ENCODE assay signal across 14 cellular contexts in the genomic region with DNA sequence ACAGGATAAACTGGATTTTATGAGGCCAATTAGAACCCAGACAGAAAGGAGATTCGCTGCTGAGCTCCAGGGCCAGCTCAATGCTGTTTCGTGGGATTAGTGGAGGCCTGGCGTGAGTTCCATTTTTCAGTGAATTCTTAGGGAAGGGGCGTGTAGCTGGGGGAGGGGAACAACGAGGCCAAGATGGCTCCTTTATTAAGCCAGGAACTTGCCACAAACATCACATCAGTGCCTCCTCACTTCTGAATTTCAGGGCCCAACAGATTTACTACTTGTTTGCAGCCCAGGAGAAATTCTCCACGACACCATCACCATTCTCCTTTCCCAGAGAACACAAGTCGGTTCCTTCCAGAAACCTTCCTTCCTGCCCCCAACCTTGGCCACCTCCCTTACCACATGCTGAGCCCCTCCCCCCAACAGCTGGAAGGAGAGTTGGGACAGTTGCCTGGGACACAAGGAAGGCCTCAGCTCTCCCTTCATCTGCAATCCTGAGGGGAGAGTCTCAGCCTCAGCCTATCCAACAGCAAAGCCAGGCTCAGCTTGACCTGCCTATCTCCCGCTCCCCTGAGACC. TPM values are rescaled to one million over a fixed set of nuclear protein-coding genes. Genes with fewer than 3 reads are reported as not detected.
DNase-seq lines count a peak whose midpoint lies in the region; ATAC-seq and TF ChIP-seq lines count a peak whose summit lies in the region.
"Had no signal": no experiment of that assay in that cellular context is flagged by ENCODE, and none has a peak within 500 bp of the region (broad histone marks: within the 10 kb centered on the region; RNA-seq: fewer than 3 reads in every experiment).

No MANE protein-coding gene starts in this region.

- intact Hi-C loops in left cardiac atrium (cut with DNase I) (no loop called here), dorsolateral prefrontal cortex (cut with DNase I) (no loop called here)

- H3K9ac ChIP-seq in neural progenitor cell = no peak overlapping the region
- H3K9ac ChIP-seq: BLaER1 had no signal

- H3K27me3 ChIP-seq in neural progenitor cell = no peaks in the 10 kb centered on the region
- peaks cover 0 to 5% (median 0%) of the 10 kb centered on the region in 45 donors for H3K27me3 ChIP-seq in dorsolateral prefrontal cortex

- H3K36me3 ChIP-seq in neural progenitor cell = no peaks in the 10 kb centered on the region
- H3K36me3 ChIP-seq: BLaER1 had no signal

- peaks cover 9% of the 10 kb centered on the region for H4K20me1 ChIP-seq in neural progenitor cell (ENCODE audit: low read depth)

- peak overlapping the region; percentile 70 for H3K4me2 ChIP-seq in neural progenitor cell
- H3K4me2 ChIP-seq: BLaER1 had no signal

- no peak for TF ChIP-seq CTCF in WTC11 (IDR thresholded peaks at IDR 0.05)
- TF ChIP-seq CTCF in neural progenitor cell (IDR thresholded peaks at IDR 0.05) = no peak
- no peak for TF ChIP-seq CTCF in dorsolateral prefrontal cortex (IDR thresholded peaks at IDR 0.05 in 54 of 56, conservative IDR thresholded peaks at IDR 0.05 in 2 of 56; ENCODE audit: low read depth in 1 of 56, partially characterized antibody in 56 of 56)
- TF ChIP-seq CTCF in omental fat pad (IDR thresholded peaks at IDR 0.05) = no peak

- CTCF ChIA-PET in WTC11 (lab: Charles Lee) = interaction anchor here (0.8 to 6.7 kb wide), 6 partner anchors 12 to 132 kb away, joined by 3 to 105 read pairs (median 3); no protein-coding TSS in a partner anchor

- H3K4me1 Mint-ChIP-seq in WTC11 (peaks cover 88% of the 10 kb centered on the region), neural progenitor cell (peaks cover 83% of the 10 kb centered on the region)

- POLR2A ChIA-PET in WTC11 (lab: Charles Lee) = interaction anchor here (0.6 to 2.1 kb wide), 7 partner anchors 12 to 112 kb away, joined by 3 to 6 read pairs (median 3); partner anchors contain the start of gene RNU5B-1

- DNase-seq in G401 (ENCODE audit: low spot score) (peak; percentile 17), WTC11 (ENCODE audit: low spot score) (peak; percentile 89), left cardiac atrium (no peak), neural progenitor cell (ENCODE audit: low spot score) (peak; percentile 86), dorsolateral prefrontal cortex (no peak), omental fat pad (ENCODE audit: low spot score) (no peak), NCI-H510A (lab: John Stamatoyannopoulos, UW) (no peak)
- DNase-seq: activated CD4-positive, alpha-beta T cell treated with anti-CD3 and anti-CD28 coated beads, Interleukin-2, amount 50 U/mL, for 4 hours; activated naive CD4-positive, alpha-beta T cell treated with anti-CD3 and anti-CD28 coated beads for 36 hours; NCI-H1436 treated with DMSO at 0.1 percent for 48 hours had no signal

- H2AFZ ChIP-seq in neural progenitor cell (replicated peaks) = no peak overlapping the region

- H3K4me1 ChIP-seq in neural progenitor cell = peaks cover 83% of the 10 kb centered on the region

- H3K4me3 Mint-ChIP-seq in WTC11 = peak overlapping the region; percentile 48
- H3K4me3 Mint-ChIP-seq in neural progenitor cell = peak overlapping the region; percentile 80
- H3K4me3 Mint-ChIP-seq: activated naive CD4-positive, alpha-beta T cell treated with anti-CD3 and anti-CD28 coated beads for 36 hours had no signal

- H3K36me3 Mint-ChIP-seq in WTC11 = no peaks in the 10 kb centered on the region; the same call in 1 of the 2 replicates
- peaks cover 4% of the 10 kb centered on the region for H3K36me3 Mint-ChIP-seq in neural progenitor cell

- no peaks in the 10 kb centered on the region for H3K9me3 ChIP-seq in neural progenitor cell (ENCODE audit: low read depth)
- H3K9me3 ChIP-seq: BLaER1 had no signal

- H3K9me3 Mint-ChIP-seq in WTC11 (no peaks in the 10 kb centered on the region), neural progenitor cell (no peaks in the 10 kb centered on the region)
- H3K9me3 Mint-ChIP-seq: activated naive CD4-positive, alpha-beta T cell treated with anti-CD3 and anti-CD28 coated beads for 36 hours had no signal

- peaks cover 82% of the 10 kb centered on the region for H3F3A ChIP-seq in neural progenitor cell (ENCODE audit: low read depth)

- H3K4me3 ChIP-seq in neural progenitor cell (peak overlapping the region; percentile 36), dorsolateral prefrontal cortex (no peak overlapping the region)
- H3K4me3 ChIP-seq: BLaER1, coronary artery had no signal

- peak overlapping the region; percentile 100 for H3K27ac Mint-ChIP-seq in WTC11
- peak overlapping the region; percentile 100 for H3K27ac Mint-ChIP-seq in neural progenitor cell
- H3K27ac Mint-ChIP-seq: activated naive CD4-positive, alpha-beta T cell treated with anti-CD3 and anti-CD28 coated beads for 36 hours had no signal

- ATAC-seq in WTC11 (peak; percentile 13), left cardiac atrium (peak; percentile 36 to 43), omental fat pad (ENCODE audit: low FRiP score) (no peak), HG03571 (IDR thresholded peaks at IDR 0.05; ENCODE audit: unreplicated experiment) (no peak)

- peaks cover 2% of the 10 kb centered on the region for H3K27me3 Mint-ChIP-seq in WTC11 (ENCODE audit: low read depth)
- H3K27me3 Mint-ChIP-seq in neural progenitor cell (ENCODE audit: insufficient read depth, low read depth) = no peaks in the 10 kb centered on the region

- H3K27ac ChIP-seq in neural progenitor cell (peak overlapping the region; percentile 97), dorsolateral prefrontal cortex (peak overlapping the region in 22 of 59 donors; percentile 1 to 59 (median 28))
- H3K27ac ChIP-seq: BLaER1 had no signal

- H3K79me2 ChIP-seq in neural progenitor cell (ENCODE audit: low read depth) = peaks cover 65% of the 10 kb centered on the region

- in situ Hi-C loops in G401 (cut with HindIII; ENCODE audit: low sequenced_read_pairs) = no loop called here

TF ChIP-seq in WTC11, 78 proteins besides CTCF, POLR2A, EP300 and RAD21 (continues in another document):
- TF ChIP-seq TEAD1 (CRISPR knock-in tag; IDR thresholded peaks at IDR 0.05) (peak; percentile 57; the same call in 1 of the 2 replicates), AR (CRISPR knock-in tag; IDR thresholded peaks at IDR 0.05) (no peak), ZNF423 (CRISPR knock-in tag; IDR thresholded peaks at IDR 0.05) (peak; percentile 66; the same call in 1 of the 2 replicates), USF2 (CRISPR knock-in tag; IDR thresholded peaks at IDR 0.05) (no peak), NFATC4 (CRISPR knock-in tag; IDR thresholded peaks at IDR 0.05) (no peak), TP53 (CRISPR knock-in tag; IDR thresholded peaks at IDR 0.05) (peak; percentile 77; the same call in 1 of the 2 replicates), FOXK1 (CRISPR knock-in tag; IDR thresholded peaks at IDR 0.05) (peak; percentile 64; the same call in 1 of the 2 replicates), ZNF232 (CRISPR knock-in tag; IDR thresholded peaks at IDR 0.05) (peak; percentile 51; the same call in 1 of the 2 replicates)

RNA-seq across cellular contexts. Expression of gene IGDCC4, which starts 5.8 kb away (rescaled TPM):
- total RNA-seq in G401 (2014; rRNA removed; shearing (Covaris generic)) = 2.5 and 3.0 TPM in 2 replicates
- total RNA-seq in WTC11 (2021) (14.5 to 15.6 TPM (median 15.3 TPM) in 3 replicates), left cardiac atrium (1 to 10 TPM; 1.6 to 6.9 TPM), neural progenitor cell (ENCODE audit: low replicate concordance) (13.0 and 17.7 TPM in 2 replicates), dorsolateral prefrontal cortex (10 to 100 TPM in 54 of 120 experiments, 1 to 10 TPM in 66; 4.9 to 22.3 (median 9.6) TPM), omental fat pad (10 to 100 TPM in 1 of 4 donors, 1 to 10 TPM in 1, under 1 TPM in 2; 0.25 to 11.3 (median 1.1) TPM)

RNA-seq across cellular contexts. Expression of gene IGDCC3, which starts 39.1 kb away (rescaled TPM):
- 7.9 and 20.1 TPM in 2 replicates for total RNA-seq in G401 (2014; rRNA removed; shearing (Covaris generic))
- total RNA-seq in WTC11 (2021) (49.2 to 53.5 TPM (median 53.5 TPM) in 3 replicates), left cardiac atrium (under 1 TPM in 1 of 2 donors, not detected in 1; 0.09 TPM), neural progenitor cell (ENCODE audit: low replicate concordance) (15.8 and 29.4 TPM in 2 replicates), dorsolateral prefrontal cortex (10 to 100 TPM in 2 of 120 experiments, 1 to 10 TPM in 118; 1.7 to 11.7 (median 4.9) TPM), omental fat pad (not detected)
- total RNA-seq: activated naive CD4-positive, alpha-beta T cell treated with anti-CD3 and anti-CD28 coated beads for 36 hours; T-helper 1 cell treated with Interleukin-12 subunit alpha and Interleukin-12 subunit beta and Interleukin-4 antibody, amounts not matched to agents 30 ng/mL and 1 ng/mL, for 36 hours had no signal

Comparison
In these comparisons a context has a peak if more than half of its experiments do, and no peak if none do; other contexts are left out.
1. DNase-seq: peak in G401 (single experiment), WTC11 (single experiment) and neural progenitor cell (single experiment); none in left cardiac atrium (single experiment), dorsolateral prefrontal cortex (0 of 10), omental fat pad (single experiment) and NCI-H510A (single experiment).
2. ATAC-seq: peak in WTC11 (single experiment) and left cardiac atrium (2 of 2); none in omental fat pad (single experiment) and HG03571 (single experiment).